1 cellular context compared by ENCODE assay signal in genomic region chr10:119333146-119333792, GRCh38.
TF ChIP-seq lines count a peak whose summit lies in the region.

No MANE protein-coding gene starts in this region.

TF ChIP-seq in SK-N-SH, 30 proteins besides CTCF, POLR2A, EP300 and RAD21 (continued from another document):
- TF ChIP-seq ZBTB33 (IDR thresholded peaks at IDR 0.05; ENCODE audit: borderline replicate concordance, low read depth) (no peak), FOXM1 (IDR thresholded peaks at IDR 0.05; ENCODE audit: low read depth) (no peak), GATA2 (CRISPR knock-in tag; IDR thresholded peaks at IDR 0.05) (no peak), NFIC (IDR thresholded peaks at IDR 0.05; ENCODE audit: borderline replicate concordance) (no peak), JUND (IDR thresholded peaks at IDR 0.05) (no peak)
- TF ChIP-seq, protein P1, sequence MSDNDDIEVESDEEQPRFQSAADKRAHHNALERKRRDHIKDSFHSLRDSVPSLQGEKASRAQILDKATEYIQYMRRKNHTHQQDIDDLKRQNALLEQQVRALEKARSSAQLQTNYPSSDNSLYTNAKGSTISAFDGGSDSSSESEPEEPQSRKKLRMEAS (IDR thresholded peaks at IDR 0.05; ENCODE audit: low read depth) = 0 out of 2 replicates have a peak, but pooled peaks have one; percentile 20
TF ChIP-seq in SK-N-SH: peak in this region for 3.
